11 cellular contexts compared by ENCODE assay signal in the genomic region with DNA sequence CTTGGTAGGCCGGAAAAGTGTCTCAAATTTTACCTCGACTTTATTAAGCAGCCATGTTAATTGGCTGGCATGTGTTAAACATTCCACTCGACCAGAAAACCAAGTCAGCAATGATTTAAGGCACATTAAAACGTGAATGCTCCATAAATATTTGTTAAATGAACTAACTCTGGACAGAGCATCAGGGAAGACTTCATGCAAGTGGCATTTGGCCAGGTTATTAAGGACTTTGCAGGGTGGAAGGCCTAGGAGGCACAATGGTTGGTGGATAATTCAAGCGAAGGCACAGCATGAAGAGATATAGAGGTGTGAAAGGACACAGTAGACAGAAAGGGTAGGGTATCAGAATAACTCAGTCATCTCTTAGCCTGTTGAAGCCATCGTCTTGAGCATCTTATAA. TPM values are rescaled to one million over a fixed set of nuclear protein-coding genes. Genes with fewer than 3 reads are reported as not detected.
DNase-seq lines count a peak whose midpoint lies in the region; ATAC-seq and TF ChIP-seq lines count a peak whose summit lies in the region.
"Had no signal": no experiment of that assay in that cellular context is flagged by ENCODE, and none has a peak within 500 bp of the region (broad histone marks: within the 10 kb centered on the region; RNA-seq: fewer than 3 reads in every experiment).

No MANE protein-coding gene starts in this region.

- peaks cover 19% of the 10 kb centered on the region for H3K4me1 ChIP-seq in right cardiac atrium (ENCODE audit: control insufficient read depth, insufficient read depth, low read length)
- peaks cover 48 to 65% of the 10 kb centered on the region in 2 donors for H3K4me1 ChIP-seq in thoracic aorta (ENCODE audit: control insufficient read depth in 1 of 2, low read depth in 2 of 2)

- no peaks in the 10 kb centered on the region for H3K27me3 ChIP-seq in right cardiac atrium (ENCODE audit: control insufficient read depth, insufficient read depth)
- no peaks in the 10 kb centered on the region for H3K27me3 ChIP-seq in thoracic aorta (replicated peaks; ENCODE audit: insufficient read depth)
- H3K27me3 ChIP-seq: left lung had no signal

- ATAC-seq in right cardiac atrium (peak; percentile 47 to 54), thoracic aorta (ENCODE audit: insufficient number of reproducible peaks, low FRiP score, low read depth) (no peak), esophagus mucosa (no peak), GM18907 (IDR thresholded peaks at IDR 0.05; ENCODE audit: unreplicated experiment) (no peak)

- no peaks in the 10 kb centered on the region for H3K9me3 ChIP-seq in right cardiac atrium (ENCODE audit: control insufficient read depth, low read length)
- H3K9me3 ChIP-seq in thoracic aorta: no peaks in the 10 kb centered on the region
- H3K9me3 ChIP-seq: left lung had no signal

- H3K9me3 Mint-ChIP-seq in T-helper 1 cell treated with Interleukin-12 subunit alpha and Interleukin-12 subunit beta and Interleukin-4 antibody, amounts not matched to agents 30 μg/mL and 1 μg/mL, for 36 hours: no peaks in the 10 kb centered on the region
- no peaks in the 10 kb centered on the region for H3K9me3 Mint-ChIP-seq in activated T-helper 1 cell treated with anti-CD3 and anti-CD28 coated beads, Interleukin-12 subunit alpha, Interleukin-12 subunit beta, Interleukin-2, Interleukin-4 antibody, amounts not matched to agents 30 ng/mL and 10 ng/mL and 1 ng/mL, durations not matched to agents 14 hours and 24 hours and 36 hours
- H3K9me3 Mint-ChIP-seq: activated T-helper 2 cell treated with anti-CD3 and anti-CD28 coated beads, Interferon-gamma antibody, Interleukin-2, Interleukin-4, amounts not matched to agents 10 μg/mL and 5 μg/mL and 100 μg/mL, durations not matched to agents 14 hours and 24 hours and 36 hours had no signal

- 67% methylated on average over 6 of the region's 6 CpGs for WGBS in right cardiac atrium

- no peak for TF ChIP-seq CTCF in thoracic aorta (IDR thresholded peaks at IDR 0.05)

- H3K27ac ChIP-seq in right cardiac atrium (ENCODE audit: low read length) (peak overlapping the region; percentile 91), thoracic aorta (peak overlapping the region; percentile 16 to 67)
- H3K27ac ChIP-seq: KMS-11 had no signal

- peak overlapping the region; percentile 21 for H3K27ac Mint-ChIP-seq in T-helper 1 cell treated with Interleukin-12 subunit alpha and Interleukin-12 subunit beta and Interleukin-4 antibody, amounts not matched to agents 30 μg/mL and 1 μg/mL, for 36 hours
- peak overlapping the region; percentile 6 for H3K27ac Mint-ChIP-seq in activated T-helper 1 cell treated with anti-CD3 and anti-CD28 coated beads, Interleukin-12 subunit alpha, Interleukin-12 subunit beta, Interleukin-2, Interleukin-4 antibody, amounts not matched to agents 30 ng/mL and 10 ng/mL and 1 ng/mL, durations not matched to agents 14 hours and 24 hours and 36 hours
- H3K27ac Mint-ChIP-seq: activated T-helper 2 cell treated with anti-CD3 and anti-CD28 coated beads, Interferon-gamma antibody, Interleukin-2, Interleukin-4, amounts not matched to agents 10 μg/mL and 5 μg/mL and 100 μg/mL, durations not matched to agents 14 hours and 24 hours and 36 hours had no signal

- H3K4me3 Mint-ChIP-seq in T-helper 1 cell treated with Interleukin-12 subunit alpha and Interleukin-12 subunit beta and Interleukin-4 antibody, amounts not matched to agents 30 μg/mL and 1 μg/mL, for 36 hours: no peak overlapping the region
- H3K4me3 Mint-ChIP-seq in activated T-helper 1 cell treated with anti-CD3 and anti-CD28 coated beads, Interleukin-12 subunit alpha, Interleukin-12 subunit beta, Interleukin-2, Interleukin-4 antibody, amounts not matched to agents 30 ng/mL and 10 ng/mL and 1 ng/mL, durations not matched to agents 14 hours and 24 hours and 36 hours: no peak overlapping the region

- intact Hi-C loops in activated T-helper 1 cell treated with anti-CD3 and anti-CD28 coated beads, Interleukin-12 subunit alpha, Interleukin-12 subunit beta, Interleukin-2, Interleukin-4 antibody, amounts not matched to agents 30 ng/mL and 10 ng/mL and 1 ng/mL, durations not matched to agents 14 hours and 24 hours and 36 hours (cut with micrococcal nuclease): no loop called here
- intact Hi-C loops in right cardiac atrium (cut with DNase I): no loop called here

- no peak for DNase-seq in T-helper 1 cell
- DNase-seq in activated T-helper 1 cell treated with anti-CD3 and anti-CD28 coated beads, Interleukin-12 subunit alpha, Interleukin-12 subunit beta, Interleukin-2, Interleukin-4 antibody, amounts not matched to agents 30 ng/mL and 10 ng/mL and 1 ng/mL, durations not matched to agents 14 hours and 24 hours and 36 hours (ENCODE audit: low spot score): no peak
- DNase-seq in right cardiac atrium: no peak
- DNase-seq in thoracic aorta (ENCODE audit: low spot score): no peak
- DNase-seq in NCI-H1694 (lab: John Stamatoyannopoulos, UW): no peak
- DNase-seq: left lung had no signal

- peaks cover 16% of the 10 kb centered on the region for H3K36me3 Mint-ChIP-seq in T-helper 1 cell treated with Interleukin-12 subunit alpha and Interleukin-12 subunit beta and Interleukin-4 antibody, amounts not matched to agents 30 μg/mL and 1 μg/mL, for 36 hours (ENCODE audit: low read depth)
- peaks cover 20% of the 10 kb centered on the region for H3K36me3 Mint-ChIP-seq in activated T-helper 1 cell treated with anti-CD3 and anti-CD28 coated beads, Interleukin-12 subunit alpha, Interleukin-12 subunit beta, Interleukin-2, Interleukin-4 antibody, amounts not matched to agents 30 ng/mL and 10 ng/mL and 1 ng/mL, durations not matched to agents 14 hours and 24 hours and 36 hours (ENCODE audit: low read depth)

- H3K36me3 ChIP-seq in thoracic aorta: no peaks in the 10 kb centered on the region
- H3K36me3 ChIP-seq: left lung had no signal

- H3K4me3 ChIP-seq in right cardiac atrium (ENCODE audit: low read length) (no peak overlapping the region), thoracic aorta (no peak overlapping the region)
- H3K4me3 ChIP-seq: left lung had no signal

- peaks cover 47% of the 10 kb centered on the region for H3K4me1 Mint-ChIP-seq in T-helper 1 cell treated with Interleukin-12 subunit alpha and Interleukin-12 subunit beta and Interleukin-4 antibody, amounts not matched to agents 30 μg/mL and 1 μg/mL, for 36 hours (ENCODE audit: low read depth)
- peaks cover 64% of the 10 kb centered on the region for H3K4me1 Mint-ChIP-seq in activated T-helper 1 cell treated with anti-CD3 and anti-CD28 coated beads, Interleukin-12 subunit alpha, Interleukin-12 subunit beta, Interleukin-2, Interleukin-4 antibody, amounts not matched to agents 30 ng/mL and 10 ng/mL and 1 ng/mL, durations not matched to agents 14 hours and 24 hours and 36 hours (ENCODE audit: low read depth)

- H3K27me3 Mint-ChIP-seq in T-helper 1 cell treated with Interleukin-12 subunit alpha and Interleukin-12 subunit beta and Interleukin-4 antibody, amounts not matched to agents 30 μg/mL and 1 μg/mL, for 36 hours (ENCODE audit: low read depth): no peaks in the 10 kb centered on the region
- H3K27me3 Mint-ChIP-seq in activated T-helper 1 cell treated with anti-CD3 and anti-CD28 coated beads, Interleukin-12 subunit alpha, Interleukin-12 subunit beta, Interleukin-2, Interleukin-4 antibody, amounts not matched to agents 30 ng/mL and 10 ng/mL and 1 ng/mL, durations not matched to agents 14 hours and 24 hours and 36 hours (ENCODE audit: insufficient read depth): no peaks in the 10 kb centered on the region

RNA-seq across cellular contexts. Expression of a gene that starts 23.0 kb away (rescaled TPM):
- total RNA-seq in activated T-helper 1 cell treated with anti-CD3 and anti-CD28 coated beads, Interleukin-12 subunit alpha, Interleukin-12 subunit beta, Interleukin-2, Interleukin-4 antibody, amounts not matched to agents 30 ng/mL and 10 ng/mL and 1 ng/mL, durations not matched to agents 14 hours and 24 hours and 36 hours: 121 and 131 TPM in 2 replicates
- 10 to 100 TPM; 30.7 to 59.0 (median 38.7) TPM for total RNA-seq in right cardiac atrium
- polyA plus RNA-seq in right cardiac atrium: 27.6 TPM
- 10 to 100 TPM; 61.1 to 86.8 TPM for total RNA-seq in thoracic aorta
- total RNA-seq in esophagus mucosa: 33.1 TPM

Comparison
In these comparisons a context has a peak if more than half of its experiments do, and no peak if none do; other contexts are left out.
1. ATAC-seq: peak in right cardiac atrium (2 of 2); none in thoracic aorta (single experiment), esophagus mucosa (single experiment) and GM18907 (single experiment).